ENCODE assay signal across 23 cellular contexts in the genomic region with DNA sequence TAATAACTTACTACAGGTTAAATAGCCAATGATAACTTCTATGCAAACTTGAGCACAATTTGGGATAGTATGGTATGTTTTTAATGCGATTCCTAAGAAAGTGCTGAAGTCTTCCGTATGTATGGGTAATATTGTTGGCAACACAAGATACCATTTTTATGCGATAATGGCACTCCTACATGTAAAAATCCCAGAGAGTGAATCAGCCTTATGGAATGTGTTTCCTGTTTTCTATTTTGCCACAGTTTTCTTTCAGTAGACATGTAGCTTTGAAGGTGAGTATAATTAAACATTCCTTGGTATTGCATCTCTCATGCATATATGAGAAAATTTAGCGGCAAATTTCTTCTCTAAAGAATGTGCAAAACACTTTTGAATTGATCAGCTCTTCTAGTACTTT.
DNase-seq lines count a peak whose midpoint lies in the region; ATAC-seq, FAIRE-seq and TF ChIP-seq lines count a peak whose summit lies in the region.
"Had no signal": no experiment of that assay in that cellular context is flagged by ENCODE, and none has a peak within 500 bp of the region (broad histone marks: within the 10 kb centered on the region; RNA-seq: fewer than 3 reads in every experiment).

No MANE protein-coding gene starts in this region.

- H3K36me3 Mint-ChIP-seq in astrocyte (ENCODE audit: low read depth, unreplicated experiment): no peaks in the 10 kb centered on the region
- H3K36me3 Mint-ChIP-seq: activated naive CD4-positive, alpha-beta T cell treated with anti-CD3 and anti-CD28 coated beads, Interleukin-2, amount 50 U/mL, for 24 hours; CD8-positive, alpha-beta T cell; memory B cell had no signal

- H3K27ac ChIP-seq in A673 (ENCODE audit: low read depth, low read length, poor library complexity, severe bottlenecking) (no peak overlapping the region), astrocyte (ENCODE audit: low read depth, low read length) (no peak overlapping the region)
- H3K27ac ChIP-seq: neural progenitor cell, SK-N-MC had no signal

- H4K20me1 ChIP-seq in astrocyte (ENCODE audit: insufficient read depth, low read length): no peaks in the 10 kb centered on the region

- H3K9me3 Mint-ChIP-seq in astrocyte (ENCODE audit: unreplicated experiment): peaks cover 1% of the 10 kb centered on the region

- ATAC-seq in HG02588 (IDR thresholded peaks at IDR 0.05; ENCODE audit: unreplicated experiment) (no peak), HG02759 (IDR thresholded peaks at IDR 0.05; ENCODE audit: unreplicated experiment) (no peak), GM18858 (IDR thresholded peaks at IDR 0.05; ENCODE audit: unreplicated experiment) (no peak), GM21367 (IDR thresholded peaks at IDR 0.05; ENCODE audit: unreplicated experiment) (no peak)
- ATAC-seq: activated T-cell treated with anti-CD3 and anti-CD28 coated beads, Interleukin-2, amount 50 U/mL, for 4 hours; CD8-positive, alpha-beta T cell had no signal

- H3K4me3 ChIP-seq in A673 (ENCODE audit: low read depth, low read length, poor library complexity, severe bottlenecking): no peak overlapping the region
- no peak overlapping the region for H3K4me3 ChIP-seq in astrocyte (ENCODE audit: insufficient read depth, low read depth, low read length)
- H3K4me3 ChIP-seq: neural progenitor cell, SK-N-MC had no signal

- H3K4me1 Mint-ChIP-seq in astrocyte (ENCODE audit: low read depth, unreplicated experiment): peaks cover 7% of the 10 kb centered on the region
- H3K4me1 Mint-ChIP-seq: activated naive CD4-positive, alpha-beta T cell treated with anti-CD3 and anti-CD28 coated beads, Interleukin-2, amount 50 U/mL, for 24 hours; memory B cell had no signal

- no peaks in the 10 kb centered on the region for H3K36me3 ChIP-seq in A673 (ENCODE audit: insufficient read depth, low read length, poor library complexity, severe bottlenecking)
- no peaks in the 10 kb centered on the region for H3K36me3 ChIP-seq in astrocyte (ENCODE audit: insufficient read depth, low read length)
- H3K36me3 ChIP-seq: neural progenitor cell had no signal

- TF ChIP-seq CTCF in A673 (conservative IDR thresholded peaks at IDR 0.05; ENCODE audit: low read depth, low read length) (no peak), astrocyte (IDR thresholded peaks at IDR 0.05; ENCODE audit: insufficient read depth, low read depth, low read length) (no peak)

- BruUV-seq in A673 (replicated peaks; lab: Mats Ljungman, UMichigan): no TSS peak

- H3K4me3 Mint-ChIP-seq in astrocyte (ENCODE audit: unreplicated experiment): no peak overlapping the region
- H3K4me3 Mint-ChIP-seq: activated naive CD4-positive, alpha-beta T cell treated with anti-CD3 and anti-CD28 coated beads, Interleukin-2, amount 50 U/mL, for 24 hours; activated T-cell treated with anti-CD3 and anti-CD28 coated beads, Interleukin-2, amount 50 U/mL, for 4 hours; CD8-positive, alpha-beta T cell; memory B cell; neural progenitor cell had no signal

- H3K9ac ChIP-seq in astrocyte (ENCODE audit: low read length): no peak overlapping the region
- H3K9ac ChIP-seq: neural progenitor cell had no signal

- POLR2A ChIA-PET in A673 (lab: Charles Lee; ENCODE audit: low non-redundant PET): no interaction called here

- H3K9me3 ChIP-seq in A673 (ENCODE audit: low read depth, low read length, poor library complexity, severe bottlenecking) (no peaks in the 10 kb centered on the region), astrocyte (ENCODE audit: insufficient read depth, low read depth, low read length) (no peaks in the 10 kb centered on the region)

- intact Hi-C loops in A673 (cut with micrococcal nuclease; ENCODE audit: unreplicated experiment): no loop called here

- H3K79me2 ChIP-seq in astrocyte (ENCODE audit: insufficient read depth, low read length): no peaks in the 10 kb centered on the region

- H3K27ac Mint-ChIP-seq in astrocyte (ENCODE audit: unreplicated experiment): no peak overlapping the region
- H3K27ac Mint-ChIP-seq: activated naive CD4-positive, alpha-beta T cell treated with anti-CD3 and anti-CD28 coated beads, Interleukin-2, amount 50 U/mL, for 24 hours; CD8-positive, alpha-beta T cell; memory B cell; neural progenitor cell had no signal

- CTCF ChIA-PET in A673 (lab: Charles Lee): no interaction called here

- peak overlapping the region; percentile 1 for H3K4me2 ChIP-seq in astrocyte (ENCODE audit: low read length)
- H3K4me2 ChIP-seq: neural progenitor cell had no signal

- H3K27me3 ChIP-seq in A673 (replicated peaks; ENCODE audit: insufficient read depth, low read depth, low read length, poor library complexity) (no peaks in the 10 kb centered on the region), astrocyte (ENCODE audit: insufficient read depth, low read length) (no peaks in the 10 kb centered on the region)
- H3K27me3 ChIP-seq: neural progenitor cell had no signal

- DNase-seq in A673 (ENCODE audit: low spot score): peak; percentile 1
- peak; percentile 24 for DNase-seq in HS-27A (ENCODE audit: low read depth)
- peak; percentile 21 for DNase-seq in astrocyte (ENCODE audit: low read depth)
- peak; percentile 12 for DNase-seq in iris pigment epithelial cell (ENCODE audit: low read depth)
- DNase-seq: activated CD4-positive, alpha-beta T cell treated with anti-CD3 and anti-CD28 coated beads, Interleukin-2, amount 50 U/mL, for 1 hour; activated T-cell treated with anti-CD3 and anti-CD28 coated beads, Interleukin-2, amount 50 U/mL, for 4 hours; CD8-positive, alpha-beta T cell; effector CD8-positive, alpha-beta T cell; foreskin melanocyte; H7; MM.1S; NCI-H510A treated with DMSO at 0.1 percent for 48 hours; right cardiac atrium; stimulated activated CD4-positive, alpha-beta T cell treated with anti-CD3 and anti-CD28 coated beads, Interleukin-2, amount 100 ng/mL, for 24 hours; substantia nigra had no signal

- no peaks in the 10 kb centered on the region for H3K4me1 ChIP-seq in A673 (ENCODE audit: insufficient read depth, low read length, poor library complexity, severe bottlenecking)
- H3K4me1 ChIP-seq in astrocyte (ENCODE audit: insufficient read depth, low read length): peaks cover 7% of the 10 kb centered on the region
- H3K4me1 ChIP-seq: neural progenitor cell had no signal

- no peak for FAIRE-seq in astrocyte (lab: Jason Lieb, UNC)

- no peaks in the 10 kb centered on the region for H3K27me3 Mint-ChIP-seq in astrocyte (ENCODE audit: low read depth, unreplicated experiment)
- H3K27me3 Mint-ChIP-seq: activated naive CD4-positive, alpha-beta T cell treated with anti-CD3 and anti-CD28 coated beads, Interleukin-2, amount 50 U/mL, for 24 hours; memory B cell had no signal

- H2AFZ ChIP-seq in astrocyte (ENCODE audit: low read depth, low read length): no peak overlapping the region
- H2AFZ ChIP-seq: neural progenitor cell had no signal
